In the genomic region with DNA sequence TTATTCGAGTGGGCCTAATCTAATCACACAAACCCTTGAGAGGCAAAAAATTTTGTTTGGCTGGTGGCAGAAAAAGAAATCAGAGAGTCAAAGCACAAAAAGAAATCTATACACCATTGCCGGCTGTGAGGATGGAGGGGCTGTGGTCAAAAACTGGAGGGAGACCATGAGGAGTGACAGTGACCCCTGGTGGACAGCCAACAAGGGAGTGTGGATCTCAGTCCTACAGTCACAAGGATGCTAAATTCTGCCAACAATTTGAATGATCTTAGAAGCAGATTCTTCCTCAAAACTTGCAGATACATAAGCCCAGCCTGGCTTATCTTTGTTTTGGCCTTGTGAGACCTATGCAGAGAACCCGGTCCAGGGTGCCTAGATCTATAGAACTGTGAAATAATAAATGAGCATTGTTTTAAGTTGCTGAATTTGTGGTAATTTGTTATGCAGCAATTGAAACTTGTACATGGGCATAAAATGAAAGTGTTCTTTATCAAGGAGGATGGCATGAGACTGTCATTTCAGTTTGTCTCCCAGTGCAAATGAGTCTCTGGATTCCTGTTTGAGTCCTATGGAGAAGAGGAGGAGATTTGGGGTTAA, we compare ENCODE assay signal across 8 cellular contexts.
A peak's percentile ranks its signal among the peaks of the same experiment; 100 is the strongest.
DNase-seq lines count a peak whose midpoint lies in the region; ATAC-seq and TF ChIP-seq lines count a peak whose summit lies in the region.

No MANE protein-coding gene starts in this region.

- H3K27ac ChIP-seq in GM23248 (no peak overlapping the region), MM.1S (ENCODE audit: low read length) (no peak overlapping the region)

- H3K4me1 Mint-ChIP-seq in activated CD4-positive, alpha-beta T cell treated with anti-CD3 and anti-CD28 coated beads, Interleukin-2, amount 10 ng/mL, durations not matched to agents 7 days and 5 days, result no peaks in the 10 kb centered on the region

- H3K36me3 Mint-ChIP-seq in activated CD4-positive, alpha-beta T cell treated with anti-CD3 and anti-CD28 coated beads, Interleukin-2, amount 10 ng/mL, durations not matched to agents 7 days and 5 days (ENCODE audit: low read depth), result no peaks in the 10 kb centered on the region

- H2AFZ ChIP-seq in GM23248 (no peak overlapping the region), MM.1S (ENCODE audit: low read length) (no peak overlapping the region)

- H3K9me2 ChIP-seq in GM23248 (ENCODE audit: insufficient read depth), result no peaks in the 10 kb centered on the region
- no peaks in the 10 kb centered on the region for H3K9me2 ChIP-seq in MM.1S (replicated peaks; ENCODE audit: insufficient read depth, low read length)

- no peaks in the 10 kb centered on the region for H3K9me3 Mint-ChIP-seq in activated CD4-positive, alpha-beta T cell treated with anti-CD3 and anti-CD28 coated beads, Interleukin-2, amount 10 ng/mL, durations not matched to agents 7 days and 5 days

- POLR2A ChIA-PET in activated CD4-positive, alpha-beta T cell treated with anti-CD3 and anti-CD28 coated beads, Interleukin-2, amount 10 ng/mL, durations not matched to agents 7 days and 5 days (lab: Charles Lee), result no interaction called here

- H3F3A ChIP-seq in GM23248 (ENCODE audit: insufficient read depth), result no peaks in the 10 kb centered on the region
- H3F3A ChIP-seq in MM.1S (ENCODE audit: insufficient read depth, low read length), result no peaks in the 10 kb centered on the region

- H3K4me1 ChIP-seq in GM23248 (ENCODE audit: insufficient read depth) (no peaks in the 10 kb centered on the region), MM.1S (ENCODE audit: low read length) (no peaks in the 10 kb centered on the region)

- no peak overlapping the region for H3K4me3 ChIP-seq in GM23248
- H3K4me3 ChIP-seq in MM.1S (ENCODE audit: low read length), result no peak overlapping the region

- H3K27me3 ChIP-seq in GM23248 (replicated peaks; ENCODE audit: insufficient read depth) (no peaks in the 10 kb centered on the region), MM.1S (replicated peaks; ENCODE audit: insufficient read depth, low read length) (no peaks in the 10 kb centered on the region)

- in situ Hi-C loops in GM23248 (cut with MboI), result no loop called here

- H3K4me2 ChIP-seq in GM23248 (ENCODE audit: unreplicated experiment) (no peak overlapping the region), MM.1S (ENCODE audit: low read depth, low read length) (no peak overlapping the region)

- H3K27ac Mint-ChIP-seq in activated CD4-positive, alpha-beta T cell treated with anti-CD3 and anti-CD28 coated beads, Interleukin-2, amount 10 ng/mL, durations not matched to agents 7 days and 5 days, result no peak overlapping the region

- WGBS in GM23248 (ENCODE audit: low coverage in 1 of 2, low lambda C conversion rate in 2 of 2, missing lambda C conversion rate in 2 of 2), 2 experiments, result 89 to 91% methylated on average over 3 of the region's 3 CpGs

- CTCF ChIA-PET in activated CD4-positive, alpha-beta T cell treated with anti-CD3 and anti-CD28 coated beads, Interleukin-2, amount 10 ng/mL, durations not matched to agents 7 days and 5 days (lab: Charles Lee), result no interaction called here

- H4K20me1 ChIP-seq in GM23248 (ENCODE audit: insufficient read depth) (no peaks in the 10 kb centered on the region), MM.1S (ENCODE audit: insufficient read depth, low read length) (no peaks in the 10 kb centered on the region)

- H3K9ac ChIP-seq in GM23248, result no peak overlapping the region
- H3K9ac ChIP-seq in MM.1S (ENCODE audit: low read length), result no peak overlapping the region

- ATAC-seq in stimulated activated naive CD8-positive, alpha-beta T cell treated with anti-CD3 and anti-CD28 coated beads, Interleukin-15, Interleukin-2, amounts not matched to agents 100 U/mL and 50 U/mL, for 24 hours, result peak; percentile 32

- peak; percentile 83 for TF ChIP-seq CTCF in MM.1S (IDR thresholded peaks at IDR 0.05; ENCODE audit: low read length)

- no peak overlapping the region for H3K4me3 Mint-ChIP-seq in activated CD4-positive, alpha-beta T cell treated with anti-CD3 and anti-CD28 coated beads, Interleukin-2, amount 10 ng/mL, durations not matched to agents 7 days and 5 days

- H3K9me3 ChIP-seq in GM23248 (ENCODE audit: low read depth), result no peaks in the 10 kb centered on the region
- no peaks in the 10 kb centered on the region; the same call in 1 of the 2 replicates for H3K9me3 ChIP-seq in MM.1S (replicated peaks; ENCODE audit: insufficient read depth, low read length)

- peak; percentile 29 to 55 for DNase-seq in NCI-H446 (lab: John Stamatoyannopoulos, UW)
- DNase-seq in NCI-H446 treated with DMSO at 0.1 percent for 48 hours (lab: John Stamatoyannopoulos, UW), result no peak
- DNase-seq in GM23248, result peak; percentile 40
- peak; percentile 38 for DNase-seq in MM.1S
- peak; percentile 30 for DNase-seq in activated CD4-positive, alpha-beta T cell treated with anti-CD3 and anti-CD28 coated beads, Interleukin-2, amount 10 ng/mL, durations not matched to agents 7 days and 5 days
- DNase-seq in foreskin melanocyte, result peak; percentile 35
- peak; percentile 46 for DNase-seq in stimulated activated naive CD8-positive, alpha-beta T cell treated with anti-CD3 and anti-CD28 coated beads, Interleukin-15, Interleukin-2, amounts not matched to agents 100 U/mL and 50 U/mL, for 24 hours
- DNase-seq in cerebellar nuclear complex (lab: John Stamatoyannopoulos, UW), result no peak

- no peaks in the 10 kb centered on the region for H3K36me3 ChIP-seq in GM23248 (ENCODE audit: low read depth)
- H3K36me3 ChIP-seq in MM.1S (replicated peaks; ENCODE audit: insufficient read depth, low read length), result no peaks in the 10 kb centered on the region

- H3K27me3 Mint-ChIP-seq in activated CD4-positive, alpha-beta T cell treated with anti-CD3 and anti-CD28 coated beads, Interleukin-2, amount 10 ng/mL, durations not matched to agents 7 days and 5 days, result peaks cover 2% of the 10 kb centered on the region

- H3K79me2 ChIP-seq in GM23248 (ENCODE audit: insufficient read depth) (no peaks in the 10 kb centered on the region), MM.1S (ENCODE audit: low read length) (no peaks in the 10 kb centered on the region)

Comparison
In these comparisons a context has a peak if more than half of its experiments do, and no peak if none do; other contexts are left out.
1. DNase-seq: peak in NCI-H446 (2 of 2), GM23248 (single experiment), MM.1S (single experiment), activated CD4-positive, alpha-beta T cell treated with anti-CD3 and anti-CD28 coated beads, Interleukin-2, amount 10 ng/mL, durations not matched to agents 7 days and 5 days (single experiment), foreskin melanocyte (single experiment) and stimulated activated naive CD8-positive, alpha-beta T cell treated with anti-CD3 and anti-CD28 coated beads, Interleukin-15, Interleukin-2, amounts not matched to agents 100 U/mL and 50 U/mL, for 24 hours (single experiment); none in NCI-H446 treated with DMSO at 0.1 percent for 48 hours (single experiment) and cerebellar nuclear complex (0 of 2).